In the genomic region with DNA sequence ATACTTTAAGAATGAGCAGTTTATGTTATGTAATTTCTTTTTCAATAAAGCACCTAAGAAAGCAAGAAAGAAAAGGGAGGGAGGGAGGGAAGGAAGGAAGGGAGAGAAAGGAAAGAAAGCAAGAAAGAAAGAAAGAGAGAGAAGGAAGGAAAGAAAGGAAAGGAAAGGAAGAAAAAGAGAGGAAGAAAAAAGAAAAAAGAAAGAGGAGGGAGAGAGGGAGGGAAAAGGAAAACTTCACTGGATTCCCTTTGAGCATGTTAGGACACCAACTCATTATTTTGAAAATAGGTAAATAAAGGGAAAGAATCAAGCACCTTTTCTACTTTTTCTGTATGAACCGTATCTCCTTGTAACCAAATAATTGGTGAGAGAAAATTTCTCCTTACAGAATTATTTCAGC, we compare ENCODE assay signal across 1 cellular context.
TF ChIP-seq lines count a peak whose summit lies in the region.

No MANE protein-coding gene starts in this region.

TF ChIP-seq in HepG2, 621 proteins besides CTCF, POLR2A, EP300 and RAD21:
- TF ChIP-seq RBAK (CRISPR knock-in tag; IDR thresholded peaks at IDR 0.05), result no peak
- TF ChIP-seq, protein P1, sequence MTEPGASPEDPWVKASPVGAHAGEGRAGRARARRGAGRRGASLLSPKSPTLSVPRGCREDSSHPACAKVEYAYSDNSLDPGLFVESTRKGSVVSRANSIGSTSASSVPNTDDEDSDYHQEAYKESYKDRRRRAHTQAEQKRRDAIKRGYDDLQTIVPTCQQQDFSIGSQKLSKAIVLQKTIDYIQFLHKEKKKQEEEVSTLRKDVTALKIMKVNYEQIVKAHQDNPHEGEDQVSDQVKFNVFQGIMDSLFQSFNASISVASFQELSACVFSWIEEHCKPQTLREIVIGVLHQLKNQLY (CRISPR knock-in tag; IDR thresholded peaks at IDR 0.05), result no peak
- TF ChIP-seq TOE1 (CRISPR knock-in tag; IDR thresholded peaks at IDR 0.05), result no peak
- TF ChIP-seq ZNF773 (CRISPR knock-in tag; IDR thresholded peaks at IDR 0.05; ENCODE audit: borderline replicate concordance), result no peak
- TF ChIP-seq, protein P2, sequence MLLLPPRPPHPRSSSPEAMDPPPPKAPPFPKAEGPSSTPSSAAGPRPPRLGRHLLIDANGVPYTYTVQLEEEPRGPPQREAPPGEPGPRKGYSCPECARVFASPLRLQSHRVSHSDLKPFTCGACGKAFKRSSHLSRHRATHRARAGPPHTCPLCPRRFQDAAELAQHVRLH (CRISPR knock-in tag; IDR thresholded peaks at IDR 0.05; ENCODE audit: borderline replicate concordance, low read depth), result no peak
- no peak for TF ChIP-seq ZNF562 (CRISPR knock-in tag; IDR thresholded peaks at IDR 0.05; ENCODE audit: borderline replicate concordance)
- TF ChIP-seq, protein P3, sequence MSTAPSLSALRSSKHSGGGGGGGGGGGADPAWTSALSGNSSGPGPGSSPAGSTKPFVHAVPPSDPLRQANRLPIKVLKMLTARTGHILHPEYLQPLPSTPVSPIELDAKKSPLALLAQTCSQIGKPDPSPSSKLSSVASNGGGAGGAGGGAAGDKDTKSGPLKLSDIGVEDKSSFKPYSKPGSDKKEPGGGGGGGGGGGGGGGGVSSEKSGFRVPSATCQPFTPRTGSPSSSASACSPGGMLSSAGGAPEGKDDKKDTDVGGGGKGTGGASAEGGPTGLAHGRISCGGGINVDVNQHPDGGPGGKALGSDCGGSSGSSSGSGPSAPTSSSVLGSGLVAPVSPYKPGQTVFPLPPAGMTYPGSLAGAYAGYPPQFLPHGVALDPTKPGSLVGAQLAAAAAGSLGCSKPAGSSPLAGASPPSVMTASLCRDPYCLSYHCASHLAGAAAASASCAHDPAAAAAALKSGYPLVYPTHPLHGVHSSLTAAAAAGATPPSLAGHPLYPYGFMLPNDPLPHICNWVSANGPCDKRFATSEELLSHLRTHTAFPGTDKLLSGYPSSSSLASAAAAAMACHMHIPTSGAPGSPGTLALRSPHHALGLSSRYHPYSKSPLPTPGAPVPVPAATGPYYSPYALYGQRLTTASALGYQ (CRISPR knock-in tag; IDR thresholded peaks at IDR 0.05), result no peak
- 0 out of 2 replicates have a peak, but pooled peaks have one; percentile 73 for TF ChIP-seq U2AF2 (IDR thresholded peaks at IDR 0.05; ENCODE audit: low read depth, low read length)
- no peak for TF ChIP-seq XRCC5 (optimal IDR thresholded peaks at IDR 0.05; ENCODE audit: low read length)
- TF ChIP-seq SRSF9 (IDR thresholded peaks at IDR 0.05; ENCODE audit: borderline replicate concordance, insufficient read depth, low read depth, low read length, poor library complexity, severe bottlenecking), result peak; percentile 87
- no peak for TF ChIP-seq HOXA3 (CRISPR knock-in tag; IDR thresholded peaks at IDR 0.05)
- TF ChIP-seq ZNF329 (CRISPR knock-in tag; IDR thresholded peaks at IDR 0.05; ENCODE audit: low read depth), result no peak
- no peak for TF ChIP-seq ZNF607 (CRISPR knock-in tag; IDR thresholded peaks at IDR 0.05; ENCODE audit: borderline replicate concordance)
- TF ChIP-seq ZNF468 (CRISPR knock-in tag; IDR thresholded peaks at IDR 0.05), result no peak
